25 cellular contexts compared by ENCODE assay signal in genomic region chr2:188477564-188478086, GRCh38.
DNase-seq lines count a peak whose midpoint lies in the region; ATAC-seq, FAIRE-seq and TF ChIP-seq lines count a peak whose summit lies in the region.
"Had no signal": no experiment of that assay in that cellular context is flagged by ENCODE, and none has a peak within 500 bp of the region (broad histone marks: within the 10 kb centered on the region; RNA-seq: fewer than 3 reads in every experiment).

No MANE protein-coding gene starts in this region.

- POLR2A ChIA-PET in HepG2 (lab: Yijun Ruan, JAX) (no interaction called here), IMR-90 (lab: Charles Lee; ENCODE audit: unreplicated experiment) (no interaction called here)

- TF ChIP-seq RAD21 in HepG2 (CRISPR knock-in tag; IDR thresholded peaks at IDR 0.05) (no peak), IMR-90 (IDR thresholded peaks at IDR 0.05; ENCODE audit: low read length) (no peak)

- H3K4me1 Mint-ChIP-seq in endodermal cell = peaks cover 36% of the 10 kb centered on the region
- H3K4me1 Mint-ChIP-seq: T-cell had no signal

- H3K4me1 ChIP-seq in HepG2 (ENCODE audit: insufficient read depth, low read length) = no peaks in the 10 kb centered on the region
- H3K4me1 ChIP-seq in right lobe of liver = no peaks in the 10 kb centered on the region
- H3K4me1 ChIP-seq in IMR-90 (ENCODE audit: control insufficient read depth, insufficient read depth, low read length) = peaks cover 4% of the 10 kb centered on the region; the same call in 1 of the 2 replicates
- no peaks in the 10 kb centered on the region for H3K4me1 ChIP-seq in endodermal cell (ENCODE audit: control insufficient read depth, insufficient read depth, low read length)
- H3K4me1 ChIP-seq: BLaER1 treated with 17β-estradiol and CSF1 and Interleukin-3, amounts not matched to agents 10 nM and 100 nM had no signal

- no peak overlapping the region for H2BK15ac ChIP-seq in IMR-90 (ENCODE audit: low read depth, low read length)

- H3K27me3 ChIP-seq in HepG2 (ENCODE audit: control insufficient read depth in 1 of 2, insufficient read depth in 2 of 2, low read length in 2 of 2) (no peaks in the 10 kb centered on the region), right lobe of liver (no peaks in the 10 kb centered on the region), IMR-90 (ENCODE audit: control insufficient read depth, insufficient read depth, low read length) (no peaks in the 10 kb centered on the region), endodermal cell (ENCODE audit: control insufficient read depth, insufficient read depth, low read length, poor library complexity, severe bottlenecking) (no peaks in the 10 kb centered on the region)
- H3K27me3 ChIP-seq: BLaER1 treated with 17β-estradiol and CSF1 and Interleukin-3, amounts not matched to agents 10 nM and 100 nM had no signal

- peaks cover 3% of the 10 kb centered on the region; the same call in 1 of the 2 replicates for H3K9me1 ChIP-seq in IMR-90 (ENCODE audit: insufficient read depth, low read length)

- H2AFZ ChIP-seq in HepG2 (ENCODE audit: low read length) (no peak overlapping the region), IMR-90 (replicated peaks; ENCODE audit: low read length, poor library complexity) (no peak overlapping the region)

- H4K5ac ChIP-seq in IMR-90 (ENCODE audit: low read depth, low read length) = no peak overlapping the region

- no peaks in the 10 kb centered on the region for H3K27me3 Mint-ChIP-seq in endodermal cell (ENCODE audit: insufficient read depth)
- H3K27me3 Mint-ChIP-seq: CD4-positive, alpha-beta T cell; T-cell had no signal

- no peak for TF ChIP-seq EP300 in HepG2 (IDR thresholded peaks at IDR 0.05; ENCODE audit: low read depth in 2 of 2, low read length in 2 of 2)
- TF ChIP-seq EP300 in HepG2 (CRISPR knock-in tag; IDR thresholded peaks at IDR 0.05; ENCODE audit: borderline replicate concordance) = no peak

- no TSS peak for BruUV-seq in HepG2 (replicated peaks; lab: Mats Ljungman, UMichigan)
- BruUV-seq in IMR-90 (replicated peaks; lab: Mats Ljungman, UMichigan) = no TSS peak

- no peaks in the 10 kb centered on the region for H3K36me3 Mint-ChIP-seq in endodermal cell (ENCODE audit: low read depth)
- H3K36me3 Mint-ChIP-seq: T-cell had no signal

- TF ChIP-seq CTCF in HepG2 (CRISPR knock-in tag; IDR thresholded peaks at IDR 0.05) (no peak), right lobe of liver (IDR thresholded peaks at IDR 0.05) (no peak), IMR-90 (conservative IDR thresholded peaks at IDR 0.05; ENCODE audit: low read depth, low read length) (no peak), endodermal cell (conservative IDR thresholded peaks at IDR 0.05) (no peak)

- H3K36me3 ChIP-seq in HepG2 (replicated peaks in 1 of 2; ENCODE audit: control insufficient read depth in 1 of 2, insufficient read depth in 2 of 2, low read length in 2 of 2) (no peaks in the 10 kb centered on the region), right lobe of liver (no peaks in the 10 kb centered on the region), IMR-90 (ENCODE audit: control insufficient read depth, insufficient read depth, low read length) (no peaks in the 10 kb centered on the region), endodermal cell (ENCODE audit: control insufficient read depth, insufficient read depth, low read length) (no peaks in the 10 kb centered on the region)
- H3K36me3 ChIP-seq: BLaER1 treated with 17β-estradiol and CSF1 and Interleukin-3, amounts not matched to agents 10 nM and 100 nM had no signal

- CTCF ChIA-PET in HepG2 (lab: Yijun Ruan, JAX; ENCODE audit: low intra/inter-chr PET ratio, low total read pairs) = no interaction called here
- CTCF ChIA-PET in IMR-90 (lab: Yijun Ruan, JAX) = interaction anchor here (0.6 kb wide), 1 partner anchor 48 kb away, joined by 3 read pairs; no protein-coding TSS in a partner anchor

- FAIRE-seq in HepG2 (lab: Jason Lieb, UNC) = peak; percentile 47
- FAIRE-seq: GM12892, GM19239 had no signal

- H2AK5ac ChIP-seq in IMR-90 (ENCODE audit: low read depth, low read length) = no peak overlapping the region; the same call in 1 of the 2 replicates

- in situ Hi-C loops in HepG2 (cut with HindIII; ENCODE audit: extremely low pct_ligation_motif_present, low pct_unique_long_range_greater_than_20kb) (no loop called here), IMR-90 (cut with MboI; ENCODE audit: low sequenced_read_pairs) (no loop called here)

- H3K9me3 ChIP-seq in HepG2 (ENCODE audit: low read length) (no peaks in the 10 kb centered on the region), right lobe of liver (no peaks in the 10 kb centered on the region), IMR-90 (ENCODE audit: control insufficient read depth, insufficient read depth, low read length) (no peaks in the 10 kb centered on the region), endodermal cell (ENCODE audit: control insufficient read depth, low read length) (no peaks in the 10 kb centered on the region)
- H3K9me3 ChIP-seq: BLaER1 treated with 17β-estradiol and CSF1 and Interleukin-3, amounts not matched to agents 10 nM and 100 nM had no signal

- under 1% methylated on average over 5 of the region's 5 CpGs for WGBS in HepG2 (ENCODE audit: low lambda C conversion rate)
- WGBS in right lobe of liver (ENCODE audit: insufficient coverage, low coverage, low lambda C conversion rate, missing lambda C conversion rate) = 38% methylated on average over 5 of the region's 5 CpGs
- 50% methylated on average over 2 of the region's 5 CpGs; no CpG with 5 or more reads in 1 of the 2 experiments for WGBS in IMR-90 (ENCODE audit: extremely low coverage in 2 of 2, insufficient read length in 1 of 2), 2 experiments
- 69 to 84% methylated on average over 3 to 5 of the region's 5 CpGs for WGBS in endodermal cell (ENCODE audit: insufficient coverage in 1 of 2, insufficient read length in 1 of 2), 2 experiments

- no peak overlapping the region for H3K27ac ChIP-seq in HepG2 (ENCODE audit: extremely low read length, insufficient read depth, low read length)
- H3K27ac ChIP-seq in right lobe of liver = no peak overlapping the region
- H3K27ac ChIP-seq in IMR-90 (ENCODE audit: insufficient read depth, low read length) = no peak overlapping the region
- H3K27ac ChIP-seq in endodermal cell (ENCODE audit: low read depth, low read length) = no peak overlapping the region
- H3K27ac ChIP-seq: BLaER1 treated with 17β-estradiol and CSF1 and Interleukin-3, amounts not matched to agents 10 nM and 100 nM; RWPE1 had no signal

- H4K8ac ChIP-seq in IMR-90 (ENCODE audit: low read depth in 2 of 2, low read length in 2 of 2) = no peak overlapping the region

- no peak overlapping the region for H3K18ac ChIP-seq in IMR-90 (ENCODE audit: low read depth, low read length)

- no peak overlapping the region for H3K4ac ChIP-seq in IMR-90 (ENCODE audit: low read depth, low read length)

- H3K23ac ChIP-seq in IMR-90 (ENCODE audit: low read depth, low read length) = no peak overlapping the region

- H3K27ac Mint-ChIP-seq in endodermal cell = peak overlapping the region; percentile 1
- H3K27ac Mint-ChIP-seq: CD4-positive, alpha-beta T cell; T-cell had no signal

- no peak overlapping the region for H2BK120ac ChIP-seq in IMR-90 (ENCODE audit: low read depth, low read length)

- H3K79me2 ChIP-seq in HepG2 (ENCODE audit: insufficient read depth, low read length) = no peaks in the 10 kb centered on the region

- H3K4me2 ChIP-seq in HepG2 (ENCODE audit: low read depth, low read length) (no peak overlapping the region), IMR-90 (ENCODE audit: low read depth, low read length) (no peak overlapping the region)
- H3K4me2 ChIP-seq: BLaER1 treated with 17β-estradiol and CSF1 and Interleukin-3, amounts not matched to agents 10 nM and 100 nM had no signal

- H3K4me3 ChIP-seq in HepG2 (replicated peaks in 1 of 3; ENCODE audit: insufficient read depth in 1 of 3, low read depth in 2 of 3, low read length in 3 of 3) = no peak overlapping the region
- no peak overlapping the region for H3K4me3 ChIP-seq in right lobe of liver
- no peak overlapping the region for H3K4me3 ChIP-seq in IMR-90 (ENCODE audit: insufficient read depth, low read depth, low read length)
- H3K4me3 ChIP-seq in endodermal cell (ENCODE audit: low read length) = no peak overlapping the region
- H3K4me3 ChIP-seq: BLaER1 treated with 17β-estradiol and CSF1 and Interleukin-3, amounts not matched to agents 10 nM and 100 nM had no signal

- no peak overlapping the region for H3K14ac ChIP-seq in IMR-90 (replicated peaks; ENCODE audit: low read depth, low read length)

- no peak for TF ChIP-seq POLR2A in HepG2 (IDR thresholded peaks at IDR 0.05; ENCODE audit: insufficient read depth in 1 of 2, low read depth in 2 of 2, low read length in 2 of 2)
- TF ChIP-seq POLR2A in right lobe of liver (IDR thresholded peaks at IDR 0.05) = no peak
- no peak for TF ChIP-seq POLR2A in IMR-90 (IDR thresholded peaks at IDR 0.05; ENCODE audit: low read depth, low read length)

- no peak overlapping the region for H3K4me3 Mint-ChIP-seq in endodermal cell
- H3K4me3 Mint-ChIP-seq: CD4-positive, alpha-beta T cell; T-cell had no signal

- dilution Hi-C loops in IMR-90 (cut with HindIII; ENCODE audit: low sequenced_read_pairs, unreplicated experiment) = no loop called here

- no peak overlapping the region for H4K91ac ChIP-seq in IMR-90 (ENCODE audit: insufficient read depth, low read depth, low read length)

- no peak overlapping the region for H3K9ac ChIP-seq in HepG2 (ENCODE audit: insufficient read depth, low read depth, low read length)
- no peak overlapping the region for H3K9ac ChIP-seq in IMR-90 (ENCODE audit: low read depth, low read length)
- H3K9ac ChIP-seq in endodermal cell (ENCODE audit: extremely low read depth, low read length, poor library complexity, severe bottlenecking) = no peak overlapping the region
- H3K9ac ChIP-seq: BLaER1 treated with 17β-estradiol and CSF1 and Interleukin-3, amounts not matched to agents 10 nM and 100 nM had no signal

- no peak for DNase-seq in HepG2 (ENCODE audit: low spot score)
- no peak for DNase-seq in right lobe of liver
- DNase-seq in IMR-90 = no peak
- DNase-seq in endodermal cell = no peak
- no peak for DNase-seq in DMS153 treated with DMSO at 0.1 percent for 48 hours (lab: John Stamatoyannopoulos, UW; ENCODE audit: unreplicated experiment)
- DNase-seq in NCI-H2196 (lab: John Stamatoyannopoulos, UW; ENCODE audit: unreplicated experiment) = no peak
- DNase-seq in NCI-H748 treated with DMSO at 0.1 percent for 48 hours (lab: John Stamatoyannopoulos, UW) = no peak
- DNase-seq: AML-193; CD4-positive, alpha-beta T cell; DND-41; HCEC 1CT; Kasumi-1; NCI-H1092 treated with DMSO at 0.1 percent for 48 hours; NCI-H1436; NCI-H187; NCI-H2107; NCI-H446; NCI-H526; SHP77; T-cell had no signal

- no peaks in the 10 kb centered on the region for H3K9me3 Mint-ChIP-seq in endodermal cell
- H3K9me3 Mint-ChIP-seq: CD4-positive, alpha-beta T cell; T-cell had no signal

- no peak overlapping the region for H2BK5ac ChIP-seq in IMR-90 (ENCODE audit: low read depth, low read length, poor library complexity, severe bottlenecking)

- H2AK9ac ChIP-seq in IMR-90 (replicated peaks; ENCODE audit: low read depth, low read length, poor library complexity) = no peak overlapping the region

- peaks cover 10 to 29% of the 10 kb centered on the region in 2 experiments; a peak in 3 of 4 replicates for H3K79me1 ChIP-seq in IMR-90 (ENCODE audit: low read depth in 1 of 2, low read length in 2 of 2)

- no peaks in the 10 kb centered on the region for H4K20me1 ChIP-seq in HepG2 (ENCODE audit: insufficient read depth, low read length)
- H4K20me1 ChIP-seq in IMR-90 (ENCODE audit: insufficient read depth, low read length) = no peaks in the 10 kb centered on the region; the same call in 1 of the 2 replicates
- H4K20me1 ChIP-seq: BLaER1 treated with 17β-estradiol and CSF1 and Interleukin-3, amounts not matched to agents 10 nM and 100 nM had no signal

- H3K56ac ChIP-seq in IMR-90 (ENCODE audit: extremely low read depth, insufficient read depth, low read length) = no peak overlapping the region

- intact Hi-C loops in HepG2 (cut with micrococcal nuclease; ENCODE audit: unreplicated experiment) (no loop called here), right lobe of liver (cut with DNase I) (no loop called here), IMR-90 (cut with micrococcal nuclease) (no loop called here)

- ATAC-seq in HepG2 = no peak
- ATAC-seq in right lobe of liver = no peak
- ATAC-seq in IMR-90 (ENCODE audit: low read depth) = no peak
- ATAC-seq: Panc1, T-cell had no signal

- H2BK20ac ChIP-seq in IMR-90 (ENCODE audit: low read depth, low read length) = no peak overlapping the region
